8 cellular contexts compared by ENCODE assay signal in the genomic region with DNA sequence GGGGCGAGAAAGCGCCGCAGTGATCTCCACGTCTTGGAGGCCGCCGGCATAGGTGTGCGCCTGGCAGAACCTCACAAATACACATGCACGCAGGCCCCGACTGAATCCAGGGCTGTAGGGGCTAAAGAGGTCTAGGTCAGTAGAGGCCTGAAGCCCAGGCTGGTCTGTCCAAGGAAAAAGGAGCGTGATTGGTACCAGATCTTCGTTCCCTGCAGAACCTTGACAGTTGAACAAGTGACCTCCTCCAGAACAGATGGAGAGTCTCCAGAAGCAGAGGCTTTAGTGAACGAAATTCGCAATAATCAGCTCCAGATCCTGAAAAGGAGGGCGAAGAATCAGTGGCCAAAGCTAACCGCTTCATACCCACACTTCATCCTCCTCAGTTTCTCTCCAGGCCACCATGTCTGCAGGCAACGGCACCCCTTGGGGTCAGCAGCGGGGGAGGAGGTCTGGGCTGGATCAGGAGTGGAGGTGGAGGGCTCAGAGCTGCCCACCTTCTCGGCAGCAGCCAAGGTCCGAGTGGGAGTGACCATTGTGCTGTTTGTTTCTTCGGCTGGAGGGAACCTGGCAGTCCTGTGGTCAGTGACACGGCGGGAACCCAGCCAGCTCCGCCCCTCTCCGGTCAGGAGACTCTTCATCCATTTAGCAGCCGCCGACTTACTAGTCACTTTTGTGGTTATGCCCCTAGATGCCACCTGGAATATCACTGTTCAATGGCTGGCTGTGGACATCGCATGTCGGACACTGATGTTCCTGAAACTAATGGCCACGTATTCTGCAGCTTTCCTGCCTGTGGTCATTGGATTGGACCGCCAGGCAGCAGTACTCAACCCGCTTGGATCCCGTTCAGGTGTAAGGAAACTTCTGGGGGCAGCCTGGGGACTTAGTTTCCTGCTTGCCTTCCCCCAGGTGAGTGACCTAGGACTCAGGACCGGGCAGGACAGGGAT. TPM values are rescaled to one million over a fixed set of nuclear protein-coding genes. Genes with fewer than 3 reads are reported as not detected.
DNase-seq lines count a peak whose midpoint lies in the region; ATAC-seq and TF ChIP-seq lines count a peak whose summit lies in the region.

No MANE protein-coding gene starts in this region.

- H3K4me3 ChIP-seq in esophagus (ENCODE audit: low read depth in 1 of 2, low read length in 2 of 2) (peak overlapping the region; percentile 93 to 95), mucosa of descending colon (peak overlapping the region; percentile 70), urinary bladder (ENCODE audit: low read depth, low read length) (peak overlapping the region; percentile 78)

- H3K4me1 ChIP-seq in esophagus (ENCODE audit: control insufficient read depth in 2 of 2, insufficient read depth in 2 of 2, low read length in 1 of 2) (peaks cover 0 to 16% of the 10 kb centered on the region in 2 donors), mucosa of descending colon (ENCODE audit: low read depth) (peaks cover 22% of the 10 kb centered on the region), urinary bladder (ENCODE audit: insufficient read depth) (peaks cover 4% of the 10 kb centered on the region)

- 4 to 7% methylated on average over 33 of the region's 33 CpGs for WGBS in esophagus, 2 donors
- WGBS in urinary bladder, result 8% methylated on average over 33 of the region's 33 CpGs

- peaks cover 2% of the 10 kb centered on the region for H3K36me3 Mint-ChIP-seq in IgD-negative memory B cell

- DNase-seq in Daoy (ENCODE audit: low read depth), result peak; percentile 55
- DNase-seq in UCSD-AML1 (lab: John Stamatoyannopoulos, UW; ENCODE audit: unreplicated experiment), result peak; percentile 35
- DNase-seq in mucosa of descending colon, result peak; percentile 68 to 83 (median 69)

- H3K27ac ChIP-seq in esophagus (ENCODE audit: low read depth in 2 of 2, low read length in 1 of 2) (peak overlapping the region; percentile 87 to 91), urinary bladder (ENCODE audit: low read depth) (peak overlapping the region; percentile 64)

- H3K4me3 Mint-ChIP-seq in IgD-negative memory B cell, result peak overlapping the region; percentile 91 to 100 (median 96)

- no peak for TF ChIP-seq CTCF in mucosa of descending colon (IDR thresholded peaks at IDR 0.05)

- H3K9me3 ChIP-seq in esophagus (ENCODE audit: control insufficient read depth in 2 of 2, insufficient read depth in 1 of 2, low read depth in 1 of 2, low read length in 1 of 2) (no peaks in the 10 kb centered on the region), mucosa of descending colon (no peaks in the 10 kb centered on the region)

- no peaks in the 10 kb centered on the region for H3K27me3 ChIP-seq in esophagus (ENCODE audit: control insufficient read depth in 1 of 2, insufficient read depth in 2 of 2, low read length in 2 of 2)

- H3K9me3 Mint-ChIP-seq in IgD-negative memory B cell, result no peaks in the 10 kb centered on the region

- intact Hi-C loops in mucosa of descending colon (cut with DNase I, micrococcal nuclease), result loop anchor here in 1 of 2 donors (10.0 kb wide), 1 partner anchor 46 kb away; the partner anchor contains the start of genes ANKRD34A and POLR3GL

- H3K27me3 Mint-ChIP-seq in IgD-negative memory B cell, result no peaks in the 10 kb centered on the region

- H3K4me1 Mint-ChIP-seq in IgD-negative memory B cell, result peaks cover 11 to 25% (median 14%) of the 10 kb centered on the region in 3 donors

- peak overlapping the region; percentile 90 to 95 (median 94) for H3K27ac Mint-ChIP-seq in IgD-negative memory B cell

- H3K36me3 ChIP-seq in esophagus (ENCODE audit: control insufficient read depth in 2 of 2, insufficient read depth in 2 of 2, low read length in 1 of 2) (no peaks in the 10 kb centered on the region), mucosa of descending colon (ENCODE audit: low read depth) (no peaks in the 10 kb centered on the region), urinary bladder (ENCODE audit: insufficient read depth) (peaks cover 4% of the 10 kb centered on the region)

- ATAC-seq in GM19467 (IDR thresholded peaks at IDR 0.05; ENCODE audit: unreplicated experiment), result peak; percentile 61
- ATAC-seq in mucosa of descending colon, result peak; percentile 93
- ATAC-seq in HG02798 (IDR thresholded peaks at IDR 0.05; ENCODE audit: poor library complexity, unreplicated experiment), result no peak

RNA-seq across cellular contexts. Expression of gene PEX11B, which starts 0.7 kb away (rescaled TPM):
- total RNA-seq in Daoy (2014; rRNA removed; shearing (Covaris generic)), result 17.8 and 21.6 TPM in 2 replicates
- polyA plus RNA-seq in IgD-negative memory B cell (42.3 TPM), esophagus (10 to 100 TPM; 19.3 to 26.4 TPM), urinary bladder (29.9 TPM)
- total RNA-seq in mucosa of descending colon (10 to 100 TPM; 25.5 to 34.8 (median 33.3) TPM), urinary bladder (26.4 TPM)

RNA-seq across cellular contexts. Expression of gene RBM8A, which starts 8.0 kb away (rescaled TPM):
- total RNA-seq in Daoy (2014; rRNA removed; shearing (Covaris generic)), result 596 and 830 TPM in 2 replicates
- polyA plus RNA-seq in IgD-negative memory B cell (183 TPM), esophagus (100 to 1,000 TPM; 144 to 250 TPM), urinary bladder (107 TPM)
- total RNA-seq in mucosa of descending colon (10 to 100 TPM; 82.3 to 94.5 (median 93.9) TPM), urinary bladder (51.3 TPM)

RNA-seq across cellular contexts. Expression of gene ITGA10, which starts 9.4 kb away (rescaled TPM):
- total RNA-seq in Daoy (2014; rRNA removed; shearing (Covaris generic)), result 0.27 and 0.40 TPM in 2 replicates
- polyA plus RNA-seq in IgD-negative memory B cell, result not detected
- 1 to 10 TPM; 1.5 to 1.9 TPM for polyA plus RNA-seq in esophagus
- 1 to 10 TPM in 1 of 3 donors, under 1 TPM in 2; 0.61 to 2.5 (median 0.87) TPM for total RNA-seq in mucosa of descending colon
- 3.5 TPM for total RNA-seq in urinary bladder
- 6.2 TPM for polyA plus RNA-seq in urinary bladder

RNA-seq across cellular contexts. Expression of gene ANKRD35, which starts 33.6 kb away (rescaled TPM):
- not detected in 2 replicates for total RNA-seq in Daoy (2014; rRNA removed; shearing (Covaris generic))
- not detected for polyA plus RNA-seq in IgD-negative memory B cell
- polyA plus RNA-seq in esophagus, result 10 to 100 TPM; 13.9 to 17.0 TPM
- total RNA-seq in mucosa of descending colon, result 1 to 10 TPM in 1 of 3 donors, under 1 TPM in 2; 0.26 to 5.6 (median 0.99) TPM
- 2.2 TPM for total RNA-seq in urinary bladder
- 13.2 TPM for polyA plus RNA-seq in urinary bladder

RNA-seq across cellular contexts. Expression of gene LIX1L, which starts 38.6 kb away (rescaled TPM):
- total RNA-seq in Daoy (2014; rRNA removed; shearing (Covaris generic)), result 16.0 and 21.0 TPM in 2 replicates
- polyA plus RNA-seq in IgD-negative memory B cell (12.8 TPM), esophagus (1 to 10 TPM; 2.1 to 2.9 TPM), urinary bladder (25.6 TPM)
- total RNA-seq in mucosa of descending colon (10 to 100 TPM in 2 of 3 donors, 1 to 10 TPM in 1; 3.9 to 34.3 (median 10.2) TPM), urinary bladder (29.6 TPM)
